8 cellular contexts compared by ENCODE assay signal in genomic region chr2:113977660-113978523, GRCh38.
DNase-seq lines count a peak whose midpoint lies in the region; ATAC-seq and TF ChIP-seq lines count a peak whose summit lies in the region.

No MANE protein-coding gene starts in this region.

- H3K27me3 Mint-ChIP-seq in activated T-cell treated with anti-CD3 and anti-CD28 coated beads, Interleukin-2, amount 50 U/mL, for 72 hours (ENCODE audit: low read depth) = no peaks in the 10 kb centered on the region
- no peaks in the 10 kb centered on the region for H3K27me3 Mint-ChIP-seq in activated T-cell treated with anti-CD3 and anti-CD28 coated beads, Interleukin-2, amount 50 U/mL, for 4 hours (ENCODE audit: low read depth)
- H3K27me3 Mint-ChIP-seq in T-helper 2 cell treated with Interferon-gamma antibody and Interleukin-4, amounts not matched to agents 5 μg/mL and 100 μg/mL, for 36 hours (ENCODE audit: low read depth) = no peaks in the 10 kb centered on the region

- H3K4me1 ChIP-seq in OCI-LY7 (ENCODE audit: insufficient read depth, low read length, poor library complexity, severe bottlenecking) = peaks cover 14% of the 10 kb centered on the region

- CTCF ChIA-PET in OCI-LY7 (lab: Charles Lee; ENCODE audit: unreplicated experiment) = no interaction called here

- H3K9me2 ChIP-seq in OCI-LY7 (ENCODE audit: insufficient read depth, low read length) = no peaks in the 10 kb centered on the region

- H3K9me3 Mint-ChIP-seq in activated T-cell treated with anti-CD3 and anti-CD28 coated beads, Interleukin-2, amount 50 U/mL, for 72 hours = peaks cover 0 to 4% of the 10 kb centered on the region in 2 donors
- peaks cover 3% of the 10 kb centered on the region for H3K9me3 Mint-ChIP-seq in activated T-cell treated with anti-CD3 and anti-CD28 coated beads, Interleukin-2, amount 50 U/mL, for 4 hours
- no peaks in the 10 kb centered on the region for H3K9me3 Mint-ChIP-seq in T-helper 2 cell treated with Interferon-gamma antibody and Interleukin-4, amounts not matched to agents 5 μg/mL and 100 μg/mL, for 36 hours

- H3K4me3 Mint-ChIP-seq in activated T-cell treated with anti-CD3 and anti-CD28 coated beads, Interleukin-2, amount 50 U/mL, for 72 hours = no peak overlapping the region
- no peak overlapping the region for H3K4me3 Mint-ChIP-seq in activated T-cell treated with anti-CD3 and anti-CD28 coated beads, Interleukin-2, amount 50 U/mL, for 4 hours
- no peak overlapping the region for H3K4me3 Mint-ChIP-seq in T-helper 2 cell treated with Interferon-gamma antibody and Interleukin-4, amounts not matched to agents 5 μg/mL and 100 μg/mL, for 36 hours

- no TSS peak for BruUV-seq in OCI-LY7 (replicated peaks; lab: Mats Ljungman, UMichigan)

- H3K4me3 ChIP-seq in OCI-LY7 (ENCODE audit: low read depth, low read length, poor library complexity, severe bottlenecking) (no peak overlapping the region), fibroblast of mammary gland (ENCODE audit: control insufficient read depth, low read depth, low read length) (no peak overlapping the region)

- H2AFZ ChIP-seq in OCI-LY7 (ENCODE audit: low read length) = no peak overlapping the region

- H3K79me2 ChIP-seq in OCI-LY7 (ENCODE audit: insufficient read depth, low read depth, low read length) = no peaks in the 10 kb centered on the region

- intact Hi-C loops in OCI-LY7 (cut with micrococcal nuclease; ENCODE audit: unreplicated experiment) = no loop called here

- ATAC-seq in activated T-cell treated with anti-CD3 and anti-CD28 coated beads, Interleukin-2, amount 50 U/mL, for 72 hours (replicated peaks in 1 of 2) = peak; percentile 8 to 30
- ATAC-seq in activated T-cell treated with anti-CD3 and anti-CD28 coated beads, Interleukin-2, amount 50 U/mL, for 4 hours = no peak

- H3K36me3 ChIP-seq in OCI-LY7 (ENCODE audit: insufficient read depth, low read length) = peaks cover 3% of the 10 kb centered on the region; the same call in 1 of the 2 replicates

- H3K27ac ChIP-seq in OCI-LY7 (ENCODE audit: low read depth, low read length, poor library complexity, severe bottlenecking) = no peak overlapping the region

- no peak overlapping the region for H3K27ac Mint-ChIP-seq in activated T-cell treated with anti-CD3 and anti-CD28 coated beads, Interleukin-2, amount 50 U/mL, for 72 hours
- H3K27ac Mint-ChIP-seq in T-helper 2 cell treated with Interferon-gamma antibody and Interleukin-4, amounts not matched to agents 5 μg/mL and 100 μg/mL, for 36 hours = no peak overlapping the region

- H3K9me3 ChIP-seq in OCI-LY7 (ENCODE audit: low read length) = 0 out of 2 replicates have a peak, but pooled peaks cover 4% of the 10 kb centered on the region

- peaks cover 19% of the 10 kb centered on the region for H3K4me1 Mint-ChIP-seq in activated T-cell treated with anti-CD3 and anti-CD28 coated beads, Interleukin-2, amount 50 U/mL, for 72 hours (ENCODE audit: low read depth)
- peaks cover 2% of the 10 kb centered on the region for H3K4me1 Mint-ChIP-seq in activated T-cell treated with anti-CD3 and anti-CD28 coated beads, Interleukin-2, amount 50 U/mL, for 4 hours (ENCODE audit: low read depth)
- peaks cover 4% of the 10 kb centered on the region for H3K4me1 Mint-ChIP-seq in T-helper 2 cell treated with Interferon-gamma antibody and Interleukin-4, amounts not matched to agents 5 μg/mL and 100 μg/mL, for 36 hours (ENCODE audit: low read depth)

- H3K36me3 Mint-ChIP-seq in activated T-cell treated with anti-CD3 and anti-CD28 coated beads, Interleukin-2, amount 50 U/mL, for 72 hours (ENCODE audit: insufficient read depth in 2 of 2) = peaks cover 6 to 10% of the 10 kb centered on the region in 2 donors
- peaks cover 28% of the 10 kb centered on the region for H3K36me3 Mint-ChIP-seq in activated T-cell treated with anti-CD3 and anti-CD28 coated beads, Interleukin-2, amount 50 U/mL, for 4 hours (ENCODE audit: insufficient read depth)
- peaks cover 10% of the 10 kb centered on the region for H3K36me3 Mint-ChIP-seq in T-helper 2 cell treated with Interferon-gamma antibody and Interleukin-4, amounts not matched to agents 5 μg/mL and 100 μg/mL, for 36 hours (ENCODE audit: low read depth)

- H4K20me1 ChIP-seq in OCI-LY7 (ENCODE audit: insufficient read depth, low read length) = no peaks in the 10 kb centered on the region

- DNase-seq in activated T-cell treated with anti-CD3 and anti-CD28 coated beads, Interleukin-2, amount 50 U/mL, for 72 hours = no peak
- no peak for DNase-seq in activated T-cell treated with anti-CD3 and anti-CD28 coated beads, Interleukin-2, amount 50 U/mL, for 4 hours
- DNase-seq in OCI-LY7 (ENCODE audit: low spot score) = no peak
- DNase-seq in fibroblast of mammary gland (ENCODE audit: low read depth) = peak; percentile 58
- DNase-seq in renal cortical epithelial cell (ENCODE audit: low read depth) = peak; percentile 77
- no peak for DNase-seq in T-helper 2 cell treated with Interferon-gamma antibody and Interleukin-4, amounts not matched to agents 5 μg/mL and 100 μg/mL, for 36 hours (ENCODE audit: low spot score)
- no peak for DNase-seq in mesenteric fat pad (ENCODE audit: low spot score)
- no peak for DNase-seq in stimulated activated CD4-positive, alpha-beta T cell treated with anti-CD3 and anti-CD28 coated beads, Interleukin-2, amount 100 ng/mL, for 24 hours

- POLR2A ChIA-PET in OCI-LY7 (lab: Charles Lee) = no interaction called here

- H3K4me2 ChIP-seq in OCI-LY7 (ENCODE audit: low read length) = no peak overlapping the region

- TF ChIP-seq CTCF in OCI-LY7 (conservative IDR thresholded peaks at IDR 0.05; ENCODE audit: low read length) (peak; percentile 49), fibroblast of mammary gland (conservative IDR thresholded peaks at IDR 0.05; ENCODE audit: control insufficient read depth, insufficient read depth, low read depth, low read length) (peak; percentile 47)

Comparison
In these comparisons a context has a peak if more than half of its experiments do, and no peak if none do; other contexts are left out.
1. ATAC-seq: peak in activated T-cell treated with anti-CD3 and anti-CD28 coated beads, Interleukin-2, amount 50 U/mL, for 72 hours (2 of 2); none in activated T-cell treated with anti-CD3 and anti-CD28 coated beads, Interleukin-2, amount 50 U/mL, for 4 hours (0 of 2).
2. DNase-seq: peak in fibroblast of mammary gland (single experiment) and renal cortical epithelial cell (single experiment); none in activated T-cell treated with anti-CD3 and anti-CD28 coated beads, Interleukin-2, amount 50 U/mL, for 72 hours (0 of 2), activated T-cell treated with anti-CD3 and anti-CD28 coated beads, Interleukin-2, amount 50 U/mL, for 4 hours (single experiment), OCI-LY7 (single experiment), T-helper 2 cell treated with Interferon-gamma antibody and Interleukin-4, amounts not matched to agents 5 μg/mL and 100 μg/mL, for 36 hours (single experiment), mesenteric fat pad (single experiment) and stimulated activated CD4-positive, alpha-beta T cell treated with anti-CD3 and anti-CD28 coated beads, Interleukin-2, amount 100 ng/mL, for 24 hours (0 of 2).